In the genomic region with DNA sequence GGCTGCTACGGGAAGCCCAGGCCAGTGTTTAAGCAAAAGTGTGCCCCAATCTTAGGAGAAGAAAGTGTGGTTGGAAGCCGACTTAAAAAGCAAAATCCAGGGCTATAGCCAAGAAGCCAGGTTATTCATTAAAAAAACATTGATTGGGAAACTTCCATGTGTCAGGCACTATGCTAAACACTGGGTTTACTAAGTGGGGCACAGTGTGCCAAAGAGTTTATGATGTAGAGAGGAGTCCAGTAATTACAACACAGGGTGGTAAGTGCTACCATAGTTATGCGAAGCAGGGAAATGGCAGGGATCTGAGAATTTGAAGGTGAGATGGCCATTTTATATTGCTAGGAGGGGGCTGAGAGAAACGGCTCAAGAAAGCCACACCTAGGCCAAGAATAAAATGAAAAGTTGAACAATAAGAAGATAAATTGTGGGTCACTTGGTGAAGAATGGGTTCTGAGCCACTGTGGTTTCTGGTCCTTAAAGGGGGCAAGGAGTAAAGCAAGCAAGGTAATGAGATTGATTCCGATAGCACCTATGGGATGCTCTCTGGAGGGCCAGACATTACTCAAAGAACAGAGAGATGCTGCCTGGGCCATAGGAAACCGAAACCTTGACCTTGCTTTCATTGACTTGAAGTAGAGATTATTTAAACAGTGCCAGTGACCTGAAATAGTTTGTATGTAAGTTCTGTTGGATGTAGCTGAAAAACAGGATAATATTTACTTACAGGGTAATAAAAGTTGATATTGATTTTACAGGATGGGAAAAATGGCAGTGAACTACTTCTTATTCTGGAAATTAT, we compare ENCODE assay signal across 16 cellular contexts.
DNase-seq lines count a peak whose midpoint lies in the region; ATAC-seq, FAIRE-seq and TF ChIP-seq lines count a peak whose summit lies in the region.
"Had no signal": no experiment of that assay in that cellular context is flagged by ENCODE, and none has a peak within 500 bp of the region (broad histone marks: within the 10 kb centered on the region; RNA-seq: fewer than 3 reads in every experiment).

No MANE protein-coding gene starts in this region.

- ATAC-seq in left colon (peak; percentile 40), upper lobe of left lung (ENCODE audit: low FRiP score in 2 of 2) (peak; percentile 37 to 70)
- ATAC-seq: activated CD8-positive, alpha-beta T cell treated with anti-CD3 and anti-CD28 coated beads, Interleukin-2, amount 10 ng/mL, durations not matched to agents 7 days and 5 days; activated T-helper 17 cell treated with anti-CD3 and anti-CD28 coated beads, Interleukin-2, amount 50 U/mL, for 72 hours; naive thymus-derived CD4-positive, alpha-beta T cell had no signal

- no peak for TF ChIP-seq POLR2A in upper lobe of left lung (IDR thresholded peaks at IDR 0.05)
- TF ChIP-seq POLR2A in stomach (IDR thresholded peaks at IDR 0.05), result no peak

- H3K79me2 ChIP-seq in smooth muscle cell (ENCODE audit: low read depth), result no peaks in the 10 kb centered on the region

- no peak overlapping the region for H3K4me3 ChIP-seq in bronchial epithelial cell (ENCODE audit: low read depth, low read length)
- no peak overlapping the region for H3K4me3 ChIP-seq in upper lobe of left lung
- H3K4me3 ChIP-seq in smooth muscle cell, result no peak overlapping the region
- H3K4me3 ChIP-seq in stomach, result no peak overlapping the region
- H3K4me3 ChIP-seq: adrenal gland, left ventricle myocardium inferior had no signal

- no peak overlapping the region for H3K9ac ChIP-seq in smooth muscle cell (ENCODE audit: low read depth)

- no peak overlapping the region for H2AFZ ChIP-seq in smooth muscle cell (ENCODE audit: low read depth)

- intact Hi-C loops in left colon (cut with DNase I, micrococcal nuclease) (no loop called here), stomach (cut with DNase I; ENCODE audit: low total_unique reads) (no loop called here)

- WGBS in upper lobe of left lung, 2 donors, result 63 to 68% methylated on average over 6 of the region's 6 CpGs
- WGBS in smooth muscle cell (ENCODE audit: low lambda C conversion rate), result 92% methylated on average over 6 of the region's 6 CpGs
- WGBS in stomach, 5 donors, result 59 to 73% (median 63%) methylated on average over 6 of the region's 6 CpGs

- TF ChIP-seq CTCF in bronchial epithelial cell (IDR thresholded peaks at IDR 0.05; ENCODE audit: insufficient read depth, low read length, severe bottlenecking), result no peak
- no peak for TF ChIP-seq CTCF in upper lobe of left lung (IDR thresholded peaks at IDR 0.05)
- TF ChIP-seq CTCF in smooth muscle cell (IDR thresholded peaks at IDR 0.05; ENCODE audit: borderline replicate concordance, insufficient read depth, poor library complexity, severe bottlenecking), result no peak
- TF ChIP-seq CTCF in stomach (IDR thresholded peaks at IDR 0.05), result no peak

- no peak for FAIRE-seq in bronchial epithelial cell (lab: Jason Lieb, UNC)

- no peaks in the 10 kb centered on the region for H4K20me1 ChIP-seq in smooth muscle cell (ENCODE audit: low read depth)

- H3K27ac ChIP-seq in upper lobe of left lung, result peak overlapping the region in 2 of 4 donors; percentile 54 to 55
- no peak overlapping the region for H3K27ac ChIP-seq in smooth muscle cell (ENCODE audit: low read depth)
- H3K27ac ChIP-seq in stomach, result no peak overlapping the region
- H3K27ac ChIP-seq: adrenal gland, left ventricle myocardium inferior had no signal

- H3K9me3 ChIP-seq in upper lobe of left lung (peaks cover 0 to 9% (median 3%) of the 10 kb centered on the region in 4 donors), smooth muscle cell (replicated peaks; ENCODE audit: low read depth) (no peaks in the 10 kb centered on the region), stomach (peaks cover 0 to 15% (median 8%) of the 10 kb centered on the region in 4 donors)

- no peak overlapping the region for H3K4me2 ChIP-seq in smooth muscle cell

- H3K36me3 ChIP-seq in bronchial epithelial cell (ENCODE audit: control insufficient read depth, insufficient read depth, low read length), result no peaks in the 10 kb centered on the region
- H3K36me3 ChIP-seq in upper lobe of left lung, result no peaks in the 10 kb centered on the region
- no peaks in the 10 kb centered on the region for H3K36me3 ChIP-seq in smooth muscle cell (ENCODE audit: low read depth)
- H3K36me3 ChIP-seq in stomach, result no peaks in the 10 kb centered on the region
- H3K36me3 ChIP-seq: adrenal gland, left ventricle myocardium inferior had no signal

- DNase-seq in HCEC 1CT (peak; percentile 77), bronchial epithelial cell (ENCODE audit: low read depth) (peak; percentile 49), left colon (no peak), upper lobe of left lung (peak in 1 of 2 donors; percentile 57), smooth muscle cell (lab: John Stamatoyannopoulos, UW; ENCODE audit: unreplicated experiment) (no peak), T-helper 9 cell (no peak), stomach (no peak)
- DNase-seq: activated CD8-positive, alpha-beta T cell treated with anti-CD3 and anti-CD28 coated beads, Interleukin-2, amount 10 ng/mL, durations not matched to agents 7 days and 5 days; adrenal gland; DND-41; erythroblast; left ventricle myocardium inferior; naive thymus-derived CD4-positive, alpha-beta T cell; NCI-H1694; NCI-H526 had no signal

- no peaks in the 10 kb centered on the region for H3F3A ChIP-seq in smooth muscle cell (ENCODE audit: low read depth)

- H3K4me1 ChIP-seq in upper lobe of left lung (no peaks in the 10 kb centered on the region), smooth muscle cell (ENCODE audit: low read depth) (peaks cover 8% of the 10 kb centered on the region), stomach (peaks cover 0 to 15% (median 3%) of the 10 kb centered on the region in 4 donors)
- H3K4me1 ChIP-seq: adrenal gland, left ventricle myocardium inferior had no signal

- no peaks in the 10 kb centered on the region for H3K27me3 ChIP-seq in bronchial epithelial cell (ENCODE audit: control insufficient read depth, insufficient read depth, low read length)
- H3K27me3 ChIP-seq in upper lobe of left lung, result no peaks in the 10 kb centered on the region
- peaks cover 7% of the 10 kb centered on the region for H3K27me3 ChIP-seq in smooth muscle cell (ENCODE audit: low read depth)
- H3K27me3 ChIP-seq in stomach, result no peaks in the 10 kb centered on the region
- H3K27me3 ChIP-seq: adrenal gland had no signal

- TF ChIP-seq EP300 in upper lobe of left lung (IDR thresholded peaks at IDR 0.05), result peak in 1 of 4 donors; percentile 30
- TF ChIP-seq EP300 in stomach (IDR thresholded peaks at IDR 0.05), result no peak

Comparison
In these comparisons a context has a peak if more than half of its experiments do, and no peak if none do; other contexts are left out.
1. DNase-seq: peak in HCEC 1CT (single experiment) and bronchial epithelial cell (single experiment); none in left colon (0 of 2), smooth muscle cell (single experiment), T-helper 9 cell (single experiment) and stomach (single experiment).